Comparison of ENCODE assay signal across 19 cellular contexts in the genomic region with DNA sequence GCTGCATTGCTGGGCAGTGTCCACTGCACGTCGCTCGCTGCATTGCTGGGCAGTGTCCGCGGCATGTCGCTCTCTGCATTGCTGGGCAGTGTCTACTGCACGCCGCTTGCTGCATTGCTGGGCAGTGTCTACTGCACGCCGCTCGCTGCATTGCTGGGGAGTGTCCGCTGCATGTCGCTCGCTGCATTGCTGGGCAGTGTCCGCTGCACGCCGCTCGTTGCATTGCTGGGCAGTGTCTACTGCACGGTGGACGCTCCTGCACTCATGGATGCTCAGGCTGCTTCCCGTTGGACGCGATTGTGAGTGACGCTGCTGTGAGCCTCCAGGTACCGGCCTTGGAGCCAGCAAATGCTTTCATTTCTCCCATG.
DNase-seq lines count a peak whose midpoint lies in the region; ATAC-seq, FAIRE-seq and TF ChIP-seq lines count a peak whose summit lies in the region.
"Had no signal": no experiment of that assay in that cellular context is flagged by ENCODE, and none has a peak within 500 bp of the region (broad histone marks: within the 10 kb centered on the region; RNA-seq: fewer than 3 reads in every experiment).

No MANE protein-coding gene starts in this region.

- H3K27ac Mint-ChIP-seq in activated CD4-positive, alpha-beta T cell treated with anti-CD3 and anti-CD28 coated beads, Interleukin-2, amount 10 ng/mL, durations not matched to agents 7 days and 5 days: no peak overlapping the region
- no peak overlapping the region for H3K27ac Mint-ChIP-seq in activated CD8-positive, alpha-beta memory T cell treated with anti-CD3 and anti-CD28 coated beads, Interleukin-2, amount 10 ng/mL, durations not matched to agents 7 days and 5 days
- H3K27ac Mint-ChIP-seq: CD4-positive, alpha-beta memory T cell; HFFc6 had no signal

- H3K36me3 ChIP-seq in right atrium auricular region (no peaks in the 10 kb centered on the region), bronchial epithelial cell (ENCODE audit: control insufficient read depth, insufficient read depth, low read length) (no peaks in the 10 kb centered on the region), mucosa of descending colon (ENCODE audit: low read depth) (no peaks in the 10 kb centered on the region)
- H3K36me3 ChIP-seq: BE2C had no signal

- H3K36me3 Mint-ChIP-seq in activated CD4-positive, alpha-beta T cell treated with anti-CD3 and anti-CD28 coated beads, Interleukin-2, amount 10 ng/mL, durations not matched to agents 7 days and 5 days (ENCODE audit: low read depth): no peaks in the 10 kb centered on the region
- no peaks in the 10 kb centered on the region for H3K36me3 Mint-ChIP-seq in activated CD8-positive, alpha-beta memory T cell treated with anti-CD3 and anti-CD28 coated beads, Interleukin-2, amount 10 ng/mL, durations not matched to agents 7 days and 5 days
- H3K36me3 Mint-ChIP-seq: CD4-positive, alpha-beta memory T cell had no signal

- H3K9me3 Mint-ChIP-seq in activated CD4-positive, alpha-beta T cell treated with anti-CD3 and anti-CD28 coated beads, Interleukin-2, amount 10 ng/mL, durations not matched to agents 7 days and 5 days: no peaks in the 10 kb centered on the region
- H3K9me3 Mint-ChIP-seq in activated CD8-positive, alpha-beta memory T cell treated with anti-CD3 and anti-CD28 coated beads, Interleukin-2, amount 10 ng/mL, durations not matched to agents 7 days and 5 days (ENCODE audit: low read depth): no peaks in the 10 kb centered on the region
- H3K9me3 Mint-ChIP-seq: CD4-positive, alpha-beta memory T cell; HFFc6 had no signal

- H3K27me3 ChIP-seq in right atrium auricular region: no peaks in the 10 kb centered on the region
- H3K27me3 ChIP-seq in bronchial epithelial cell (ENCODE audit: control insufficient read depth, insufficient read depth, low read length): no peaks in the 10 kb centered on the region

- POLR2A ChIA-PET in activated CD4-positive, alpha-beta T cell treated with anti-CD3 and anti-CD28 coated beads, Interleukin-2, amount 10 ng/mL, durations not matched to agents 7 days and 5 days (lab: Charles Lee): no interaction called here

- H3K4me3 Mint-ChIP-seq in activated CD4-positive, alpha-beta T cell treated with anti-CD3 and anti-CD28 coated beads, Interleukin-2, amount 10 ng/mL, durations not matched to agents 7 days and 5 days: no peak overlapping the region
- no peak overlapping the region for H3K4me3 Mint-ChIP-seq in activated CD8-positive, alpha-beta memory T cell treated with anti-CD3 and anti-CD28 coated beads, Interleukin-2, amount 10 ng/mL, durations not matched to agents 7 days and 5 days
- H3K4me3 Mint-ChIP-seq: CD4-positive, alpha-beta memory T cell; HFFc6 had no signal

- no peak overlapping the region for H3K27ac ChIP-seq in right atrium auricular region
- H3K27ac ChIP-seq: C4-2B had no signal

- H3K4me3 ChIP-seq in right atrium auricular region: no peak overlapping the region
- no peak overlapping the region for H3K4me3 ChIP-seq in bronchial epithelial cell (ENCODE audit: low read depth, low read length)
- no peak overlapping the region for H3K4me3 ChIP-seq in mucosa of descending colon

- ATAC-seq in left ventricle myocardium superior (no peak), mucosa of descending colon (no peak), GM19023 (IDR thresholded peaks at IDR 0.05; ENCODE audit: unreplicated experiment) (no peak)
- ATAC-seq in activated CD8-positive, alpha-beta memory T cell treated with anti-CD3 and anti-CD28 coated beads, Interleukin-2, amount 10 ng/mL, durations not matched to agents 7 days and 5 days: no peak
- ATAC-seq: HepG2 had no signal

- H3K9me3 ChIP-seq in right atrium auricular region (peaks cover 0 to 4% of the 10 kb centered on the region in 2 donors), mucosa of descending colon (no peaks in the 10 kb centered on the region)
- H3K9me3 ChIP-seq: BE2C had no signal

- H3K4me1 ChIP-seq in right atrium auricular region (no peaks in the 10 kb centered on the region), mucosa of descending colon (ENCODE audit: low read depth) (no peaks in the 10 kb centered on the region)
- H3K4me1 ChIP-seq: BE2C had no signal

- CTCF ChIA-PET in activated CD4-positive, alpha-beta T cell treated with anti-CD3 and anti-CD28 coated beads, Interleukin-2, amount 10 ng/mL, durations not matched to agents 7 days and 5 days (lab: Charles Lee): no interaction called here
- CTCF ChIA-PET in activated CD8-positive, alpha-beta memory T cell treated with anti-CD3 and anti-CD28 coated beads, Interleukin-2, amount 10 ng/mL, durations not matched to agents 7 days and 5 days (lab: Charles Lee): no interaction called here

- DNase-seq in left ventricle myocardium superior (peak; percentile 6), right atrium auricular region (ENCODE audit: low spot score) (no peak), bronchial epithelial cell (ENCODE audit: low read depth) (no peak), mucosa of descending colon (peak in 2 of 3 donors; percentile 9 to 44), urothelium cell line (ENCODE audit: low spot score) (no peak)
- no peak for DNase-seq in activated CD4-positive, alpha-beta T cell treated with anti-CD3 and anti-CD28 coated beads, Interleukin-2, amount 10 ng/mL, durations not matched to agents 7 days and 5 days
- DNase-seq in activated CD8-positive, alpha-beta memory T cell treated with anti-CD3 and anti-CD28 coated beads, Interleukin-2, amount 10 ng/mL, durations not matched to agents 7 days and 5 days: no peak
- DNase-seq: ACHN; BE2C; CD4-positive, alpha-beta memory T cell; EL; HCEC 1CT; HFFc6 had no signal

- no peak for TF ChIP-seq CTCF in right atrium auricular region (IDR thresholded peaks at IDR 0.05)
- no peak for TF ChIP-seq CTCF in bronchial epithelial cell (IDR thresholded peaks at IDR 0.05; ENCODE audit: insufficient read depth, low read length, severe bottlenecking)
- no peak for TF ChIP-seq CTCF in mucosa of descending colon (IDR thresholded peaks at IDR 0.05)

- peaks cover 1% of the 10 kb centered on the region for H3K4me1 Mint-ChIP-seq in activated CD4-positive, alpha-beta T cell treated with anti-CD3 and anti-CD28 coated beads, Interleukin-2, amount 10 ng/mL, durations not matched to agents 7 days and 5 days
- no peaks in the 10 kb centered on the region for H3K4me1 Mint-ChIP-seq in activated CD8-positive, alpha-beta memory T cell treated with anti-CD3 and anti-CD28 coated beads, Interleukin-2, amount 10 ng/mL, durations not matched to agents 7 days and 5 days
- H3K4me1 Mint-ChIP-seq: CD4-positive, alpha-beta memory T cell had no signal

- peaks cover 7% of the 10 kb centered on the region for H3K27me3 Mint-ChIP-seq in activated CD4-positive, alpha-beta T cell treated with anti-CD3 and anti-CD28 coated beads, Interleukin-2, amount 10 ng/mL, durations not matched to agents 7 days and 5 days
- peaks cover 17% of the 10 kb centered on the region for H3K27me3 Mint-ChIP-seq in activated CD8-positive, alpha-beta memory T cell treated with anti-CD3 and anti-CD28 coated beads, Interleukin-2, amount 10 ng/mL, durations not matched to agents 7 days and 5 days

- FAIRE-seq in bronchial epithelial cell (lab: Jason Lieb, UNC) (peak; percentile 75), urothelium cell line (lab: Jason Lieb, UNC) (peak; percentile 27)
- FAIRE-seq: G401.6, GM12891, GM19239, HepG2 had no signal

- intact Hi-C loops in left ventricle myocardium superior (cut with micrococcal nuclease) (no loop called here), mucosa of descending colon (cut with DNase I, micrococcal nuclease) (no loop called here)

Comparison
In these comparisons a context has a peak if more than half of its experiments do, and no peak if none do; other contexts are left out.
1. DNase-seq: peak in left ventricle myocardium superior (single experiment) and mucosa of descending colon (2 of 3); none in right atrium auricular region (single experiment), bronchial epithelial cell (single experiment), urothelium cell line (single experiment), activated CD4-positive, alpha-beta T cell treated with anti-CD3 and anti-CD28 coated beads, Interleukin-2, amount 10 ng/mL, durations not matched to agents 7 days and 5 days (single experiment) and activated CD8-positive, alpha-beta memory T cell treated with anti-CD3 and anti-CD28 coated beads, Interleukin-2, amount 10 ng/mL, durations not matched to agents 7 days and 5 days (single experiment).